ENCODE assay signal across 10 cellular contexts in the genomic region with DNA sequence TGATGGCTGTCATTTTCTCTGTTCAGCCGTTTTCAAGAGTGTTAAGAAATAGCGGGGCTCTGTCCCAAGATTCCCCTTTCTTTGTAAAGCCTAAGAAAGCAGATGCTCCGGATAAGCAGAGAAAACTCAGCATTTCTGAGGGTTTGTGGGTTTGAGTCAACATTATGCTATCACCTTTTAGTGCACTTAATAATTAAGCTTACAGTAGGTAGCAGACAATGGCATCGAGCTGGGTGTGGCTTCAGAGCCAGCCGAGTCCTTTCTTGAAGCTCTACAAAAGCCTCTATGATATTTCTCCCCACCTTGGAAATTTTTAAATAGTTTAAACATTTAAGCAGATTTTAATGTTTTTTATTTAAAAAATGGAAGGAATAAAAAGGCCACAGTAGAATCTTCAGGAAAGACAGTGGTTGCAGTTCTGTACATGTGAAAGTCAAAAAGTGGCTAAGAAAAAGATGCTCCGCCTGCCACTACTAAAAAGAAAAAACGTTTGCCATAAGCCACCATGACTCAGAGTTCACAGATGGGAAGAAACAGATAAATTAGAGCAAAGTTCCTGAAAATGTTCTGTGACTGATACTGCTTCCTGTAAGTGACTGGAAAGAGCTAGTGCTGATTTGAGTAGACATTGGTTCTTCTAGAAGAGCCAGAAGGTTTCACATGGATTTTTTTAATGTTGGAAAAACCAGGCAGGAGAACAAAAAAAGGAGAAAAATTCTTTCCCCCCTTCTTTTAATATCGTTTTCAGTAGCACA.
DNase-seq lines count a peak whose midpoint lies in the region; ATAC-seq and TF ChIP-seq lines count a peak whose summit lies in the region.
"Had no signal": no experiment of that assay in that cellular context is flagged by ENCODE, and none has a peak within 500 bp of the region (broad histone marks: within the 10 kb centered on the region; RNA-seq: fewer than 3 reads in every experiment).

No MANE protein-coding gene starts in this region.

- H3K4me3 ChIP-seq in foreskin fibroblast (ENCODE audit: low read depth in 1 of 2, low read length in 2 of 2) = no peak overlapping the region

- ATAC-seq in sciatic nerve (peak; percentile 59), HG02870 (IDR thresholded peaks at IDR 0.05; ENCODE audit: unreplicated experiment) (no peak), HG02588 (IDR thresholded peaks at IDR 0.05; ENCODE audit: unreplicated experiment) (no peak)

- TF ChIP-seq CTCF in foreskin fibroblast (IDR thresholded peaks at IDR 0.05; ENCODE audit: low read depth, low read length) = no peak

- intact Hi-C loops in sciatic nerve (cut with DNase I) = no loop called here

- DNase-seq in EL (peak; percentile 87), SIG-M5 (lab: John Stamatoyannopoulos, UW) (peak; percentile 57), foreskin fibroblast (peak; percentile 83 to 88), sciatic nerve (ENCODE audit: low spot score) (no peak), NCI-H1105 (lab: John Stamatoyannopoulos, UW) (no peak), mesenteric fat pad (ENCODE audit: low spot score) (no peak)
- DNase-seq: NCI-H1417; stimulated activated CD4-positive, alpha-beta T cell treated with anti-CD3 and anti-CD28 coated beads, Interleukin-4, amount 100 ng/mL, for 24 hours had no signal

Comparison
In these comparisons a context has a peak if more than half of its experiments do, and no peak if none do; other contexts are left out.
1. DNase-seq: peak in EL (single experiment), SIG-M5 (single experiment) and foreskin fibroblast (2 of 2); none in sciatic nerve (single experiment), NCI-H1105 (single experiment) and mesenteric fat pad (single experiment).